8 cellular contexts compared by ENCODE assay signal in genomic region chr17:8222630-8223355, GRCh38. TPM values are rescaled to one million over a fixed set of nuclear protein-coding genes. Genes with fewer than 3 reads are reported as not detected.
DNase-seq lines count a peak whose midpoint lies in the region; ATAC-seq and TF ChIP-seq lines count a peak whose summit lies in the region.

No MANE protein-coding gene starts in this region.

- peak overlapping the region; percentile 9 for H2AFZ ChIP-seq in ACC112 (ENCODE audit: low read length, unreplicated experiment)

- peak overlapping the region; percentile 85 for H3K27ac ChIP-seq in ACC112 (ENCODE audit: low read depth, low read length)

- H3K36me3 ChIP-seq in ACC112 (ENCODE audit: insufficient read depth, low read length) (no peaks in the 10 kb centered on the region), kidney epithelial cell (ENCODE audit: control insufficient read depth, insufficient read depth, low read length) (no peaks in the 10 kb centered on the region)

- H3K27me3 ChIP-seq in ACC112 (ENCODE audit: insufficient read depth, low read length), result no peaks in the 10 kb centered on the region
- no peaks in the 10 kb centered on the region for H3K27me3 ChIP-seq in kidney epithelial cell (ENCODE audit: control insufficient read depth, insufficient read depth, low read length)

- ATAC-seq in GM18867 (IDR thresholded peaks at IDR 0.05; ENCODE audit: unreplicated experiment), result peak; percentile 34
- peak; percentile 33 for ATAC-seq in HG03108 (IDR thresholded peaks at IDR 0.05; ENCODE audit: unreplicated experiment)
- peak; percentile 42 to 44 for ATAC-seq in activated CD4-positive, CD25-positive, alpha-beta regulatory T cell treated with anti-CD3 and anti-CD28 coated beads, Interleukin-2, amount 50 U/mL, for 24 hours

- TF ChIP-seq CTCF in kidney epithelial cell (IDR thresholded peaks at IDR 0.05; ENCODE audit: insufficient read depth, low read length, poor library complexity, severe bottlenecking), result no peak

- peak overlapping the region; percentile 85 for H3K4me3 ChIP-seq in ACC112 (ENCODE audit: low read depth, low read length)
- peak overlapping the region; percentile 54 for H3K4me3 ChIP-seq in kidney epithelial cell (ENCODE audit: low read depth, low read length)

- no peaks in the 10 kb centered on the region for H3K79me2 ChIP-seq in ACC112 (ENCODE audit: control insufficient read depth, insufficient read depth, low read length, unreplicated experiment)

- peaks cover 5% of the 10 kb centered on the region for H3K4me1 ChIP-seq in ACC112 (ENCODE audit: control insufficient read depth, insufficient read depth, low read length, unreplicated experiment)

- DNase-seq in NCI-H2227 treated with DMSO at 0.1 percent for 48 hours (lab: John Stamatoyannopoulos, UW), result peak; percentile 79
- peak; percentile 97 for DNase-seq in cerebellar cortex (ENCODE audit: low spot score)
- DNase-seq in kidney epithelial cell (ENCODE audit: low read depth), result peak; percentile 59
- DNase-seq in stimulated activated CD4-positive, alpha-beta T cell treated with anti-CD3 and anti-CD28 coated beads, Interleukin-15, amount 100 ng/mL, for 1 hour (ENCODE audit: low read depth in 1 of 2, low spot score in 1 of 2), result peak; percentile 78 to 86

RNA-seq across cellular contexts. Expression of gene AURKB, which starts 12.4 kb away (rescaled TPM):
- total RNA-seq in kidney epithelial cell, result 11.6 and 21.6 TPM in 2 replicates

RNA-seq across cellular contexts. Expression of gene CTC1, which starts 25.1 kb away (rescaled TPM):
- 7.8 and 14.1 TPM in 2 replicates for total RNA-seq in kidney epithelial cell

RNA-seq across cellular contexts. Expression of gene PFAS, which starts 26.3 kb away (rescaled TPM):
- total RNA-seq in kidney epithelial cell, result 33.5 and 34.3 TPM in 2 replicates

RNA-seq across cellular contexts. Expression of gene BORCS6, which starts 32.8 kb away (rescaled TPM):
- 13.3 and 16.1 TPM in 2 replicates for total RNA-seq in kidney epithelial cell

RNA-seq across cellular contexts. Expression of gene TMEM107, which starts 46.6 kb away (rescaled TPM):
- 10.0 and 14.7 TPM in 2 replicates for total RNA-seq in kidney epithelial cell

Comparison
In these comparisons a context has a peak if more than half of its experiments do, and no peak if none do; other contexts are left out.
1. Peak in every context shown above with its lines: DNase-seq, ATAC-seq, H3K4me3 ChIP-seq and H3K27ac ChIP-seq.